ENCODE assay signal across 24 cellular contexts in genomic region chr21:14880922-14881321, GRCh38.
DNase-seq lines count a peak whose midpoint lies in the region; ATAC-seq, FAIRE-seq and TF ChIP-seq lines count a peak whose summit lies in the region.
"Had no signal": no experiment of that assay in that cellular context is flagged by ENCODE, and none has a peak within 500 bp of the region (broad histone marks: within the 10 kb centered on the region; RNA-seq: fewer than 3 reads in every experiment).

No MANE protein-coding gene starts in this region.

- DNase-seq in A549 (ENCODE audit: low read depth in 1 of 2, low spot score in 1 of 2) = no peak
- peak; percentile 57 for DNase-seq in HTR-8/SVneo (ENCODE audit: insufficient read length, low spot score)
- peak; percentile 54 for DNase-seq in astrocyte of the spinal cord (ENCODE audit: low read depth, low spot score)
- DNase-seq in fibroblast of villous mesenchyme (ENCODE audit: low read depth) = peak; percentile 71
- no peak for DNase-seq in stimulated activated naive B cell treated with anti-CD40 and anti-IgM and Interleukin-4, amounts not matched to agents 10 μg/mL and 1 μg/mL and 100 μg/mL, for 72 hours
- DNase-seq in AG20443 (ENCODE audit: low spot score) = no peak
- DNase-seq in activated CD4-positive, alpha-beta T cell treated with anti-CD3 and anti-CD28 coated beads, Interleukin-2, amount 50 U/mL, for 1 hour = no peak
- DNase-seq: 8988T; activated CD4-positive, alpha-beta memory T cell treated with anti-CD3 and anti-CD28 coated beads, Interleukin-2, amount 10 ng/mL, durations not matched to agents 7 days and 5 days; activated T-cell treated with anti-CD3 and anti-CD28 coated beads, Interleukin-2, amount 50 U/mL, for 24 hours; caudate nucleus; effector CD4-positive, alpha-beta T cell; kidney glomerular epithelial cell; midbrain; NCI-H1436 treated with DMSO at 0.1 percent for 48 hours; NK-92 treated with Interleukin-12 subunit alpha and Interleukin-12 subunit beta, amount 100 ng/mL, for 24 hours; SHP77; T-cell had no signal

- H3K4me1 Mint-ChIP-seq in stimulated activated naive B cell treated with anti-CD40 and anti-IgM and Interleukin-4, amounts not matched to agents 10 μg/mL and 1 μg/mL and 100 μg/mL, for 72 hours = peaks cover 38 to 59% of the 10 kb centered on the region in 2 donors
- H3K4me1 Mint-ChIP-seq: stimulated activated effector memory CD8-positive, alpha-beta T cell treated with anti-CD3 and anti-CD28 coated beads, Interleukin-12 subunit alpha, Interleukin-12 subunit beta, amount 100 ng/mL, for 72 hours had no signal

- H3K27me3 Mint-ChIP-seq in stimulated activated naive B cell treated with anti-CD40 and anti-IgM and Interleukin-4, amounts not matched to agents 10 μg/mL and 1 μg/mL and 100 μg/mL, for 72 hours = no peaks in the 10 kb centered on the region
- H3K27me3 Mint-ChIP-seq: activated CD4-positive, alpha-beta memory T cell treated with anti-CD3 and anti-CD28 coated beads, Interleukin-2, amount 10 ng/mL, durations not matched to agents 7 days and 5 days; activated naive CD8-positive, alpha-beta T cell; activated T-cell treated with anti-CD3 and anti-CD28 coated beads, Interleukin-2, amount 50 U/mL, for 24 hours had no signal

- no peak for TF ChIP-seq POLR2A in A549 (IDR thresholded peaks at IDR 0.05; ENCODE audit: low read length)

- peaks cover 54% of the 10 kb centered on the region for H3K4me1 ChIP-seq in A549

- H3K4me3 ChIP-seq in A549 (no peak overlapping the region), astrocyte of the spinal cord (ENCODE audit: low read depth, low read length) (no peak overlapping the region), fibroblast of villous mesenchyme (ENCODE audit: low read depth, low read length) (no peak overlapping the region)
- H3K4me3 ChIP-seq: neural progenitor cell, tibial nerve had no signal

- no peak for TF ChIP-seq CTCF in A549 (IDR thresholded peaks at IDR 0.05)
- no peak for TF ChIP-seq CTCF in astrocyte of the spinal cord (IDR thresholded peaks at IDR 0.05; ENCODE audit: low read depth, low read length)
- no peak for TF ChIP-seq CTCF in fibroblast of villous mesenchyme (IDR thresholded peaks at IDR 0.05; ENCODE audit: insufficient read depth, low read depth, low read length)

- H3K9me3 Mint-ChIP-seq in stimulated activated naive B cell treated with anti-CD40 and anti-IgM and Interleukin-4, amounts not matched to agents 10 μg/mL and 1 μg/mL and 100 μg/mL, for 72 hours = peaks cover 4 to 5% of the 10 kb centered on the region in 2 donors
- H3K9me3 Mint-ChIP-seq: activated CD4-positive, alpha-beta memory T cell treated with anti-CD3 and anti-CD28 coated beads, Interleukin-2, amount 10 ng/mL, durations not matched to agents 7 days and 5 days; activated T-cell treated with anti-CD3 and anti-CD28 coated beads, Interleukin-2, amount 50 U/mL, for 24 hours; stimulated activated effector memory CD8-positive, alpha-beta T cell treated with anti-CD3 and anti-CD28 coated beads, Interleukin-12 subunit alpha, Interleukin-12 subunit beta, amount 100 ng/mL, for 72 hours; T-cell had no signal

- FAIRE-seq in A549 (lab: Jason Lieb, UNC) (no peak), HTR-8/SVneo (lab: Jason Lieb, UNC) (no peak)

- ATAC-seq in A549 = peak in 1 of 2 experiments; percentile 48; a peak in 3 of 6 replicates
- no peak for ATAC-seq in stimulated activated naive B cell treated with anti-CD40 and anti-IgM and Interleukin-4, amounts not matched to agents 10 μg/mL and 1 μg/mL and 100 μg/mL, for 72 hours (replicated peaks)
- ATAC-seq in GM21423 (IDR thresholded peaks at IDR 0.05; ENCODE audit: unreplicated experiment) = no peak
- ATAC-seq: stimulated activated effector memory CD8-positive, alpha-beta T cell treated with anti-CD3 and anti-CD28 coated beads, Interleukin-12 subunit alpha, Interleukin-12 subunit beta, amount 100 ng/mL, for 72 hours; T-cell had no signal

- POLR2A ChIA-PET in A549 (lab: Yijun Ruan, JAX) = no interaction called here

- TF ChIP-seq RAD21 in A549 (conservative IDR thresholded peaks at IDR 0.05 in 1 of 2, IDR thresholded peaks at IDR 0.05 in 1 of 2) = no peak; a peak in 1 of 5 replicates

- no peak overlapping the region for H3K27ac Mint-ChIP-seq in stimulated activated naive B cell treated with anti-CD40 and anti-IgM and Interleukin-4, amounts not matched to agents 10 μg/mL and 1 μg/mL and 100 μg/mL, for 72 hours
- H3K27ac Mint-ChIP-seq: activated CD4-positive, alpha-beta memory T cell treated with anti-CD3 and anti-CD28 coated beads, Interleukin-2, amount 10 ng/mL, durations not matched to agents 7 days and 5 days; activated naive CD8-positive, alpha-beta T cell; activated T-cell treated with anti-CD3 and anti-CD28 coated beads, Interleukin-2, amount 50 U/mL, for 24 hours; neural progenitor cell; stimulated activated effector memory CD8-positive, alpha-beta T cell treated with anti-CD3 and anti-CD28 coated beads, Interleukin-12 subunit alpha, Interleukin-12 subunit beta, amount 100 ng/mL, for 72 hours; T-cell had no signal

- CTCF ChIA-PET in A549 (lab: Yijun Ruan, JAX) = no interaction called here

- H3K9me3 ChIP-seq in A549 = no peaks in the 10 kb centered on the region
- H3K9me3 ChIP-seq: tibial nerve had no signal

- no peak for TF ChIP-seq EP300 in A549 (IDR thresholded peaks at IDR 0.05)

- WGBS in A549 (ENCODE audit: missing lambda C conversion rate) = 56% methylated on average over 2 of the region's 2 CpGs

- H3K27ac ChIP-seq in A549 = peak overlapping the region in 1 of 2 experiments; percentile 79; a peak in 4 of 6 replicates
- H3K27ac ChIP-seq: C4-2B, neural progenitor cell, tibial nerve had no signal

- no peak overlapping the region for H3K4me3 Mint-ChIP-seq in stimulated activated naive B cell treated with anti-CD40 and anti-IgM and Interleukin-4, amounts not matched to agents 10 μg/mL and 1 μg/mL and 100 μg/mL, for 72 hours
- H3K4me3 Mint-ChIP-seq: activated CD4-positive, alpha-beta memory T cell treated with anti-CD3 and anti-CD28 coated beads, Interleukin-2, amount 10 ng/mL, durations not matched to agents 7 days and 5 days; activated naive CD8-positive, alpha-beta T cell; activated T-cell treated with anti-CD3 and anti-CD28 coated beads, Interleukin-2, amount 50 U/mL, for 24 hours; neural progenitor cell; stimulated activated effector memory CD8-positive, alpha-beta T cell treated with anti-CD3 and anti-CD28 coated beads, Interleukin-12 subunit alpha, Interleukin-12 subunit beta, amount 100 ng/mL, for 72 hours; T-cell had no signal

- in situ Hi-C loops in astrocyte of the spinal cord (cut with HindIII; ENCODE audit: low sequenced_read_pairs) = no loop called here

- peaks cover 0 to 4% of the 10 kb centered on the region in 2 donors for H3K36me3 Mint-ChIP-seq in stimulated activated naive B cell treated with anti-CD40 and anti-IgM and Interleukin-4, amounts not matched to agents 10 μg/mL and 1 μg/mL and 100 μg/mL, for 72 hours
- H3K36me3 Mint-ChIP-seq: activated naive CD8-positive, alpha-beta T cell; neural progenitor cell; stimulated activated effector memory CD8-positive, alpha-beta T cell treated with anti-CD3 and anti-CD28 coated beads, Interleukin-12 subunit alpha, Interleukin-12 subunit beta, amount 100 ng/mL, for 72 hours; T-cell had no signal

- peak overlapping the region; percentile 17; the same call in 1 of the 3 replicates for H3K4me2 ChIP-seq in A549
- H3K4me2 ChIP-seq: neural progenitor cell had no signal

TF ChIP-seq in A549, 52 proteins besides CTCF, POLR2A, EP300 and RAD21:
- TF ChIP-seq RFX5 (IDR thresholded peaks at IDR 0.05) = no peak

Comparison
In these comparisons a context has a peak if more than half of its experiments do, and no peak if none do; other contexts are left out.
1. DNase-seq: peak in HTR-8/SVneo (single experiment), astrocyte of the spinal cord (single experiment) and fibroblast of villous mesenchyme (single experiment); none in A549 (0 of 2), stimulated activated naive B cell treated with anti-CD40 and anti-IgM and Interleukin-4, amounts not matched to agents 10 μg/mL and 1 μg/mL and 100 μg/mL, for 72 hours (single experiment), AG20443 (single experiment) and activated CD4-positive, alpha-beta T cell treated with anti-CD3 and anti-CD28 coated beads, Interleukin-2, amount 50 U/mL, for 1 hour (single experiment).